In the genomic region with DNA sequence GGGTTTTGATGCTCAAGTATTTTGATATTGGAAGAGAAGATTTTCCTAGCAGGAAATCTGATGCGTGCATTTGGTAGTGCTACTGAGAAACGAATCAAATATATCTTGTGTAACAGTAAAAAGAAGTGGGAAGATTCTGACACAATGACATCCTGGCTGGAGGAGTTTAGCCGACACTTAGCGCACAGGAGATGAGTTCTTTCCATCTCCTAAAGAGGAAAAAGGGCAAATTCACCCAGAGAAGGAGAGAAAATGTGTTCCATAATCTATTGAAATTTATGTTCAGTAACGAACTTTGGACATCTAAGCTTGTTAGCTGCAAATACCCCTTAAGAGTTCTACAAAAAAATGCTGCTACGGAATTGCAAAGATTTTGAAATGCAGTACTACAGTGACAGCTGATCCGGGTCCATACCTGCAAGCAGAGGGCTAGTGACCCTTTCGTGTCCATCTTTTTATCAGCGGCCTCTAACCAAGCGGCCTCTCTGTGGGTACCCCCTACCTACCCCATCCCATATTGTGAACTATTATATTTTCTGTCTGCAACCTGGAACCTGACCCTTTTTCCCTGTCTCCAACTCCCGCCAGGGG, we compare ENCODE assay signal across 8 cellular contexts.
A peak's percentile ranks its signal among the peaks of the same experiment; 100 is the strongest.
DNase-seq lines count a peak whose midpoint lies in the region; ATAC-seq and TF ChIP-seq lines count a peak whose summit lies in the region.

No MANE protein-coding gene starts in this region.

- no peaks in the 10 kb centered on the region for H3K79me2 ChIP-seq in SU-DHL-6 (ENCODE audit: insufficient read depth, low read length)

- no peak for TF ChIP-seq POLR2A in GM18505 (IDR thresholded peaks at IDR 0.05; ENCODE audit: borderline replicate concordance, extremely low read depth, insufficient read depth, insufficient read length)

- H3K4me3 ChIP-seq in GM12875 (ENCODE audit: low read depth, low read length): peak overlapping the region; percentile 88
- peak overlapping the region; percentile 83 for H3K4me3 ChIP-seq in SU-DHL-6 (ENCODE audit: insufficient read depth, low read length, poor library complexity, severe bottlenecking)
- H3K4me3 ChIP-seq in fibroblast of mammary gland (ENCODE audit: control insufficient read depth, low read depth, low read length): peak overlapping the region; percentile 78
- peak overlapping the region; percentile 79 for H3K4me3 ChIP-seq in retinal pigment epithelial cell (ENCODE audit: low read length)

- no peaks in the 10 kb centered on the region for H4K20me1 ChIP-seq in SU-DHL-6 (ENCODE audit: low read depth, low read length)

- H3K4me2 ChIP-seq in SU-DHL-6 (ENCODE audit: low read depth, low read length, poor library complexity, severe bottlenecking): peak overlapping the region; percentile 94

- no peak for DNase-seq in fibroblast of mammary gland (ENCODE audit: low read depth)
- DNase-seq in retinal pigment epithelial cell (ENCODE audit: low read depth): no peak
- no peak for DNase-seq in DMS153 treated with DMSO at 0.1 percent for 48 hours (lab: John Stamatoyannopoulos, UW; ENCODE audit: unreplicated experiment)
- DNase-seq in EL: no peak
- no peak for DNase-seq in Ammon's horn (ENCODE audit: low spot score)

- H3F3A ChIP-seq in SU-DHL-6 (ENCODE audit: insufficient read depth): peaks cover 4% of the 10 kb centered on the region

- no peaks in the 10 kb centered on the region for H3K27me3 ChIP-seq in SU-DHL-6 (ENCODE audit: low read length)

- H2AFZ ChIP-seq in SU-DHL-6 (ENCODE audit: low read depth, low read length, severe bottlenecking): peak overlapping the region; percentile 100

- H3K36me3 ChIP-seq in SU-DHL-6 (ENCODE audit: low read length): peaks cover 4% of the 10 kb centered on the region; the same call in 1 of the 2 replicates

- peak overlapping the region; percentile 66 for H3K9ac ChIP-seq in SU-DHL-6 (ENCODE audit: low read length)

- no peaks in the 10 kb centered on the region for H3K9me2 ChIP-seq in SU-DHL-6 (replicated peaks; ENCODE audit: insufficient read depth, low read length)

- no peaks in the 10 kb centered on the region for H3K9me3 ChIP-seq in SU-DHL-6 (ENCODE audit: insufficient read depth, low read length)

- no peak overlapping the region for H3K27ac ChIP-seq in SU-DHL-6 (ENCODE audit: low read depth, low read length)

- no peak for ATAC-seq in GM18505 (IDR thresholded peaks at IDR 0.05; ENCODE audit: unreplicated experiment)

- TF ChIP-seq CTCF in GM12875 (IDR thresholded peaks at IDR 0.05; ENCODE audit: borderline replicate concordance, insufficient read depth, low read depth, low read length) (no peak), SU-DHL-6 (IDR thresholded peaks at IDR 0.05; ENCODE audit: insufficient read depth, low read length, poor library complexity, severe bottlenecking) (no peak), fibroblast of mammary gland (conservative IDR thresholded peaks at IDR 0.05; ENCODE audit: control insufficient read depth, insufficient read depth, low read depth, low read length) (no peak), retinal pigment epithelial cell (conservative IDR thresholded peaks at IDR 0.05; ENCODE audit: low read depth, low read length) (no peak)
